ENCODE assay signal across 1 cellular context in genomic region chr22:21693333-21693998, GRCh38.
TF ChIP-seq lines count a peak whose summit lies in the region.

No MANE protein-coding gene starts in this region.

TF ChIP-seq in K562, 482 proteins besides CTCF, POLR2A, EP300 and RAD21 (continued from another document):
- TF ChIP-seq TEAD1 (CRISPR knock-in tag; IDR thresholded peaks at IDR 0.05) = no peak
- TF ChIP-seq SUPT5H (IDR thresholded peaks at IDR 0.05) = 0 out of 2 replicates have a peak, but pooled peaks have one; percentile 18
- TF ChIP-seq RFX1 (IDR thresholded peaks at IDR 0.05) = no peak
- TF ChIP-seq BCLAF1 (IDR thresholded peaks at IDR 0.05; ENCODE audit: borderline replicate concordance in 1 of 2, control insufficient read depth in 1 of 2, low read depth in 2 of 2, low read length in 1 of 2) = no peak
- 0 out of 2 replicates have a peak, but pooled peaks have one; percentile 13 for TF ChIP-seq THAP12 (CRISPR knock-in tag; IDR thresholded peaks at IDR 0.05)
- TF ChIP-seq SIN3B (IDR thresholded peaks at IDR 0.05; ENCODE audit: low read depth) = no peak
- no peak for TF ChIP-seq SMARCE1 (IDR thresholded peaks at IDR 0.05)
TF ChIP-seq in K562: peak in this region for 15.
